In the genomic region with DNA sequence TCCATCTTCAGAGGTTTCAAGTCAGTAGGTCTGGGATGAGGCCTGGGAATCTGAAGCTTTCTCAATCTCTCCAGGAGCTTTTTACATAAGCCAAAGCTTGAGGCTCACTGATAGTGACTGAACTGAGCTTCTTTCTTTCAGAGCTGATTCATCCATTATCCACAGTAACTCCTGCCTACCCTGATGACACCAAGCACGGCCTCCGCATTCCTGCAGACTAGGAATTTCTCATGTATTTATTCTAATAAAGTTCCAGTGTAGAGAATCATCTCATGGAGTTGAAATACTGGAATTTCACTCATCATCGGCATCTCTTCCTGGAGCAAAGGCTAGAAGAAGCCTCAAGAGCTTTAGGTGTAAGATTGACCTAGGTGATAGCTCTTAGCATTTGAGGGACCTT, we compare ENCODE assay signal across 14 cellular contexts. TPM values are rescaled to one million over a fixed set of nuclear protein-coding genes. Genes with fewer than 3 reads are reported as not detected.
DNase-seq lines count a peak whose midpoint lies in the region; ATAC-seq, FAIRE-seq and TF ChIP-seq lines count a peak whose summit lies in the region.
"Had no signal": no experiment of that assay in that cellular context is flagged by ENCODE, and none has a peak within 500 bp of the region (broad histone marks: within the 10 kb centered on the region; RNA-seq: fewer than 3 reads in every experiment).

No MANE protein-coding gene starts in this region.

- TF ChIP-seq RAD21 in A549 (conservative IDR thresholded peaks at IDR 0.05 in 1 of 2, IDR thresholded peaks at IDR 0.05 in 1 of 2), result no peak

- CTCF ChIA-PET in A549 (lab: Yijun Ruan, JAX), result interaction anchor here (1.2 to 2.6 kb wide), 3 partner anchors 10 to 478 kb away, joined by 3 to 18 read pairs (median 13); no protein-coding TSS in a partner anchor
- CTCF ChIA-PET in activated naive CD4-positive, alpha-beta T cell treated with anti-CD3 and anti-CD28 coated beads, Interleukin-2, amount 10 ng/mL, durations not matched to agents 7 days and 5 days (lab: Charles Lee), result interaction anchor here (0.8 to 1.6 kb wide), 3 partner anchors 9 to 330 kb away, joined by 3 read pairs; no protein-coding TSS in a partner anchor

- DNase-seq in A549 (ENCODE audit: low read depth in 1 of 2, low spot score in 1 of 2) (peak in 1 of 2 experiments; percentile 43), H54 (ENCODE audit: insufficient read length, low spot score) (peak; percentile 8), astrocyte of the cerebellum (ENCODE audit: low read depth) (peak; percentile 43), hepatocyte (ENCODE audit: low spot score) (peak; percentile 50), NCI-H2081 (lab: John Stamatoyannopoulos, UW) (no peak), upper lobe of left lung (no peak)
- no peak for DNase-seq in activated naive CD4-positive, alpha-beta T cell treated with anti-CD3 and anti-CD28 coated beads, Interleukin-2, amount 10 ng/mL, durations not matched to agents 7 days and 5 days
- DNase-seq: activated CD8-positive, alpha-beta T cell treated with anti-CD3 and anti-CD28 coated beads for 36 hours; activated gamma-delta T cell; cerebellar nuclear complex; DMS53; esophagus squamous epithelium; left colon had no signal

- POLR2A ChIA-PET in A549 (lab: Yijun Ruan, JAX), result interaction anchor here (0.5 kb wide), 2 partner anchors 170 to 181 kb away, joined by 3 read pairs; a partner anchor contains a TSS

- H3K79me2 ChIP-seq in hepatocyte, result no peaks in the 10 kb centered on the region

- no peaks in the 10 kb centered on the region for H4K20me1 ChIP-seq in hepatocyte (ENCODE audit: insufficient read depth, poor library complexity, severe bottlenecking)

- H3K4me2 ChIP-seq in A549, result no peak overlapping the region
- H3K4me2 ChIP-seq in hepatocyte, result no peak overlapping the region

- peaks cover 18% of the 10 kb centered on the region for H3K27me3 Mint-ChIP-seq in activated naive CD4-positive, alpha-beta T cell treated with anti-CD3 and anti-CD28 coated beads, Interleukin-2, amount 10 ng/mL, durations not matched to agents 7 days and 5 days

- no peaks in the 10 kb centered on the region for H3K9me2 ChIP-seq in hepatocyte (replicated peaks; ENCODE audit: insufficient read depth)

- no peaks in the 10 kb centered on the region for H3K27me3 ChIP-seq in hepatocyte
- H3K27me3 ChIP-seq in upper lobe of left lung, result no peaks in the 10 kb centered on the region

- no peaks in the 10 kb centered on the region for H3K36me3 Mint-ChIP-seq in activated naive CD4-positive, alpha-beta T cell treated with anti-CD3 and anti-CD28 coated beads, Interleukin-2, amount 10 ng/mL, durations not matched to agents 7 days and 5 days

- H3K4me1 ChIP-seq in A549 (0 out of 3 replicates have a peak, but pooled peaks cover 4% of the 10 kb centered on the region), hepatocyte (ENCODE audit: insufficient read depth) (no peaks in the 10 kb centered on the region), upper lobe of left lung (no peaks in the 10 kb centered on the region)
- H3K4me1 ChIP-seq: esophagus squamous epithelium had no signal

- ATAC-seq in A549 (peak; percentile 64 to 70; a peak in 5 of 6 replicates), GM19035 (IDR thresholded peaks at IDR 0.05; ENCODE audit: unreplicated experiment) (no peak), upper lobe of left lung (ENCODE audit: low FRiP score in 2 of 2) (no peak)
- ATAC-seq: activated CD8-positive, alpha-beta T cell treated with anti-CD3 and anti-CD28 coated beads for 36 hours; left colon had no signal

- no peak overlapping the region for H3K27ac Mint-ChIP-seq in activated naive CD4-positive, alpha-beta T cell treated with anti-CD3 and anti-CD28 coated beads, Interleukin-2, amount 10 ng/mL, durations not matched to agents 7 days and 5 days
- H3K27ac Mint-ChIP-seq: activated CD8-positive, alpha-beta T cell treated with anti-CD3 and anti-CD28 coated beads for 36 hours had no signal

- H3K36me3 ChIP-seq in hepatocyte (replicated peaks; ENCODE audit: insufficient read depth, low read depth), result no peaks in the 10 kb centered on the region
- H3K36me3 ChIP-seq in upper lobe of left lung, result no peaks in the 10 kb centered on the region
- H3K36me3 ChIP-seq: esophagus squamous epithelium had no signal

- in situ Hi-C loops in astrocyte of the cerebellum (cut with HindIII; ENCODE audit: low sequenced_read_pairs), result no loop called here

- no peaks in the 10 kb centered on the region for H3K4me1 Mint-ChIP-seq in activated naive CD4-positive, alpha-beta T cell treated with anti-CD3 and anti-CD28 coated beads, Interleukin-2, amount 10 ng/mL, durations not matched to agents 7 days and 5 days

- H3K9me3 ChIP-seq in A549 (no peaks in the 10 kb centered on the region), hepatocyte (ENCODE audit: low read depth) (no peaks in the 10 kb centered on the region), upper lobe of left lung (no peaks in the 10 kb centered on the region)
- H3K9me3 ChIP-seq: esophagus squamous epithelium had no signal

- FAIRE-seq in A549 (lab: Jason Lieb, UNC) (no peak), H54 (lab: Jason Lieb, UNC) (no peak)

- H3K27ac ChIP-seq in A549 (no peak overlapping the region), hepatocyte (no peak overlapping the region), upper lobe of left lung (no peak overlapping the region)
- H3K27ac ChIP-seq: esophagus squamous epithelium had no signal

- no peak overlapping the region for H2AFZ ChIP-seq in hepatocyte

- TF ChIP-seq EP300 in A549 (IDR thresholded peaks at IDR 0.05), result no peak
- TF ChIP-seq EP300 in upper lobe of left lung (IDR thresholded peaks at IDR 0.05), result no peak

- no peak for TF ChIP-seq POLR2A in A549 (IDR thresholded peaks at IDR 0.05; ENCODE audit: low read length)
- no peak for TF ChIP-seq POLR2A in H54 (IDR thresholded peaks at IDR 0.05; ENCODE audit: low read depth, low read length)
- no peak for TF ChIP-seq POLR2A in upper lobe of left lung (IDR thresholded peaks at IDR 0.05)

- TF ChIP-seq CTCF in A549 (IDR thresholded peaks at IDR 0.05), result no peak
- no peak for TF ChIP-seq CTCF in astrocyte of the cerebellum (IDR thresholded peaks at IDR 0.05; ENCODE audit: low read depth, low read length, missing control alignments)
- TF ChIP-seq CTCF in hepatocyte (IDR thresholded peaks at IDR 0.05; ENCODE audit: poor library complexity), result no peak
- no peak for TF ChIP-seq CTCF in upper lobe of left lung (IDR thresholded peaks at IDR 0.05)

- H3K4me3 Mint-ChIP-seq in activated naive CD4-positive, alpha-beta T cell treated with anti-CD3 and anti-CD28 coated beads, Interleukin-2, amount 10 ng/mL, durations not matched to agents 7 days and 5 days, result no peak overlapping the region
- H3K4me3 Mint-ChIP-seq: activated CD8-positive, alpha-beta T cell treated with anti-CD3 and anti-CD28 coated beads for 36 hours had no signal

- 20% methylated on average over 3 of the region's 3 CpGs for WGBS in A549 (ENCODE audit: missing lambda C conversion rate)
- 60% methylated on average over 3 of the region's 3 CpGs for WGBS in hepatocyte (ENCODE audit: low lambda C conversion rate, missing lambda C conversion rate)
- 93 to 94% methylated on average over 3 of the region's 3 CpGs for WGBS in upper lobe of left lung, 2 donors

- H3K4me3 ChIP-seq in A549, result no peak overlapping the region
- no peak overlapping the region for H3K4me3 ChIP-seq in astrocyte of the cerebellum (ENCODE audit: low read depth, low read length)
- no peak overlapping the region for H3K4me3 ChIP-seq in hepatocyte
- H3K4me3 ChIP-seq in upper lobe of left lung, result no peak overlapping the region
- H3K4me3 ChIP-seq: esophagus squamous epithelium had no signal

- H3K9me3 Mint-ChIP-seq in activated naive CD4-positive, alpha-beta T cell treated with anti-CD3 and anti-CD28 coated beads, Interleukin-2, amount 10 ng/mL, durations not matched to agents 7 days and 5 days, result no peaks in the 10 kb centered on the region
- H3K9me3 Mint-ChIP-seq: activated CD8-positive, alpha-beta T cell treated with anti-CD3 and anti-CD28 coated beads for 36 hours had no signal

TF ChIP-seq in A549, 52 proteins besides CTCF, POLR2A, EP300 and RAD21:
- TF ChIP-seq, protein P1, sequence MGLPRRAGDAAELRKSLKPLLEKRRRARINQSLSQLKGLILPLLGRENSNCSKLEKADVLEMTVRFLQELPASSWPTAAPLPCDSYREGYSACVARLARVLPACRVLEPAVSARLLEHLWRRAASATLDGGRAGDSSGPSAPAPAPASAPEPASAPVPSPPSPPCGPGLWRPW (IDR thresholded peaks at IDR 0.05), result no peak
- TF ChIP-seq HDAC2 (IDR thresholded peaks at IDR 0.05) (no peak), FOSL2 (IDR thresholded peaks at IDR 0.05) (no peak), FOSL2 (CRISPR knock-in tag; IDR thresholded peaks at IDR 0.05) (0 out of 2 replicates have a peak, but pooled peaks have one; percentile 12), RARB (CRISPR knock-in tag; IDR thresholded peaks at IDR 0.05) (no peak)

RNA-seq across cellular contexts. Expression of a gene that starts 12.1 kb away (rescaled TPM):
- polyA plus RNA-seq in A549 (2011; rRNA removed) (112 TPM in 2 replicates), A549 (2017; fragmentation: RNase III; extraction: RNeasy Plus Mini Kit Qiagen cat#74134 plus additional on column Dnase treatment) (74.4 to 77.2 TPM (median 76.9 TPM) in 3 replicates), hepatocyte (92.4 and 94.8 TPM in 2 replicates)
- 58.5 and 70.6 TPM in 2 replicates for polyA plus RNA-seq in A549 (2012; cell fraction: cytosol; rRNA removed)
- 54.2 and 80.8 TPM in 2 replicates for polyA plus RNA-seq in A549 (2012; cell fraction: nucleus; rRNA removed)
- 51.2 and 53.8 TPM in 2 replicates for polyA minus RNA-seq in A549 (2011; rRNA and poly(A)+ RNA removed)
- total RNA-seq in hepatocyte (86.0 and 92.6 TPM in 2 replicates), upper lobe of left lung (10 to 100 TPM; 31.2 to 96.4 (median 70.7) TPM)

Comparison
In these comparisons a context has a peak if more than half of its experiments do, and no peak if none do; other contexts are left out.
1. ATAC-seq: peak in A549 (2 of 2); none in GM19035 (single experiment) and upper lobe of left lung (0 of 2).
2. DNase-seq: peak in H54 (single experiment), astrocyte of the cerebellum (single experiment) and hepatocyte (single experiment); none in NCI-H2081 (0 of 2), activated naive CD4-positive, alpha-beta T cell treated with anti-CD3 and anti-CD28 coated beads, Interleukin-2, amount 10 ng/mL, durations not matched to agents 7 days and 5 days (single experiment) and upper lobe of left lung (0 of 2).